9 cellular contexts compared by ENCODE assay signal in genomic region chr1:236779312-236779711, GRCh38.
"Had no signal": no experiment of that assay in that cellular context is flagged by ENCODE, and none has a peak within 500 bp of the region (broad histone marks: within the 10 kb centered on the region; RNA-seq: fewer than 3 reads in every experiment).

No MANE protein-coding gene starts in this region.

- H3K27ac Mint-ChIP-seq: GM23338, H9, HFFc6 had no signal

- DNase-seq: H9, HCEC 1CT, HFFc6, IMR-90, KBM-7 had no signal

- FAIRE-seq: H1, H54 had no signal

- H3K4me1 Mint-ChIP-seq: GM23338, H9 had no signal

- H3K4me2 ChIP-seq: GM23338 had no signal

- H3K27ac ChIP-seq: HL-60 had no signal

- H3K4me3 Mint-ChIP-seq: GM23338, H9, HFFc6 had no signal

- H3K4me3 ChIP-seq: GM23338 had no signal

- ATAC-seq: GM23338 had no signal

- H2AFZ ChIP-seq: GM23338 had no signal
